In genomic region chr13:80516818-80517348, GRCh38 we compare ENCODE assay signal across 25 cellular contexts.
"Had no signal": no experiment of that assay in that cellular context is flagged by ENCODE, and none has a peak within 500 bp of the region (broad histone marks: within the 10 kb centered on the region; RNA-seq: fewer than 3 reads in every experiment).

No MANE protein-coding gene starts in this region.

- H3K36me3 ChIP-seq: colonic mucosa, esophagus muscularis mucosa, gastroesophageal sphincter, heart left ventricle, left lung, lower lobe of right lung had no signal

- ATAC-seq: effector memory CD8-positive, alpha-beta T cell; foreskin keratinocyte; gastroesophageal sphincter; heart left ventricle; left cardiac atrium; left lung; left ventricle myocardium superior; lower lobe of right lung; mucosa of descending colon had no signal

- H3K4me2 ChIP-seq: hepatocyte had no signal

- H3K36me3 Mint-ChIP-seq: mesothelial cell of epicardium, naive B cell had no signal

- H3K27me3 ChIP-seq: colonic mucosa, esophagus muscularis mucosa, foreskin keratinocyte, gastroesophageal sphincter, heart left ventricle, hepatocyte, left lung had no signal

- H2AFZ ChIP-seq: hepatocyte had no signal

- H3K4me3 ChIP-seq: colonic mucosa, esophagus muscularis mucosa, gastroesophageal sphincter, heart left ventricle, hepatocyte, left lung, lower lobe of right lung, mucosa of descending colon had no signal

- H3K4me3 Mint-ChIP-seq: dendritic cell treated with granulocyte-macrophage colony-stimulating factor and Interleukin-4, amounts not matched to agents 40 ng/mL and 50 ng/mL, for 4 days; effector memory CD8-positive, alpha-beta T cell; endodermal cell; immature natural killer cell; mesothelial cell of epicardium; naive B cell had no signal

- DNase-seq: colonic mucosa; cortex of kidney; effector CD8-positive, alpha-beta T cell; effector memory CD8-positive, alpha-beta T cell; endodermal cell; foreskin keratinocyte; heart left ventricle; hypothalamus; immature natural killer cell; islet precursor cell; left cardiac atrium; left ventricle myocardium superior; lower lobe of right lung; mesenchymal stem cell; mucosa of descending colon; naive B cell had no signal

- H3K79me2 ChIP-seq: hepatocyte had no signal

- FAIRE-seq: endometrium, endothelial cell of umbilical vein, frontal cortex had no signal

- H3K4me1 Mint-ChIP-seq: endodermal cell, mesothelial cell of epicardium, naive B cell had no signal

- H3K27ac ChIP-seq: colonic mucosa, esophagus muscularis mucosa, foreskin keratinocyte, gastroesophageal sphincter, heart left ventricle, hepatocyte, left lung, lower lobe of right lung had no signal

- H3K27ac Mint-ChIP-seq: dendritic cell treated with granulocyte-macrophage colony-stimulating factor and Interleukin-4, amounts not matched to agents 40 ng/mL and 50 ng/mL, for 4 days; effector memory CD8-positive, alpha-beta T cell; endodermal cell; immature natural killer cell; mesothelial cell of epicardium; naive B cell had no signal

- H3K9me3 ChIP-seq: colonic mucosa, lower lobe of right lung, mucosa of descending colon had no signal

- H3K4me1 ChIP-seq: colonic mucosa, esophagus muscularis mucosa, foreskin keratinocyte, gastroesophageal sphincter, heart left ventricle, left lung, lower lobe of right lung had no signal

- H3K27me3 Mint-ChIP-seq: dendritic cell treated with granulocyte-macrophage colony-stimulating factor and Interleukin-4, amounts not matched to agents 40 ng/mL and 50 ng/mL, for 4 days; effector memory CD8-positive, alpha-beta T cell; naive B cell had no signal
